26 cellular contexts compared by ENCODE assay signal in the genomic region with DNA sequence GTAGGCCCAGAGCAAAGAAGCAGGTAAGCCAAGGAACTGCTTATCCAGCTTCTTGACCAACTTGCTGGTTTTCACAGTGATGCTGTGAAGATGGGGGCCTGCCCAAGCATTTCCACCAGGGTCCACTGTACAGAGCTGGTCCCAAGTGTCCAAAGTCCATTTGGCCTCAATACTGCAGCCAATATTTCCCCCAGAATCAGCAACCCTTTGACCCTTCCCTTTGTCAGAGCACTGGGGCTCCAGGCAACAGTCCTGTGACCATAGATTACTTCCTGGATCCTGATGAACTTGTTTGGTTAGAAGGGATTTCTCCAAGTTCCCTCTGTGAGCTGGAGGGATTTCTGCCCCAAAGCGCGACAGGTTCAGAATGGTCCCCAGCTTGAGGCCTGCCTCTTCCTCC. TPM values are rescaled to one million over a fixed set of nuclear protein-coding genes. Genes with fewer than 3 reads are reported as not detected.
"Had no signal": no experiment of that assay in that cellular context is flagged by ENCODE, and none has a peak within 500 bp of the region (broad histone marks: within the 10 kb centered on the region; RNA-seq: fewer than 3 reads in every experiment).

No MANE protein-coding gene starts in this region.

- H3K9me3 Mint-ChIP-seq: dendritic cell treated with granulocyte-macrophage colony-stimulating factor and Interleukin-4, amounts not matched to agents 40 ng/mL and 50 ng/mL, for 4 days; endodermal cell; memory B cell; naive B cell; natural killer cell treated with Interleukin-12 subunit alpha and Interleukin-12 subunit beta and Interleukin-15 and Interleukin-18, amount 100 ng/mL, for 72 hours; neural crest cell; stimulated activated naive B cell treated with anti-CD40 and anti-IgM and Interleukin-4, amounts not matched to agents 10 μg/mL and 1 μg/mL and 100 μg/mL, for 72 hours; stimulated activated naive CD8-positive, alpha-beta T cell treated with anti-CD3 and anti-CD28 coated beads, Interleukin-15, Interleukin-2, amounts not matched to agents 100 ng/mL and 50 ng/mL, for 24 hours had no signal

- H3K27ac Mint-ChIP-seq: dendritic cell treated with granulocyte-macrophage colony-stimulating factor and Interleukin-4, amounts not matched to agents 40 ng/mL and 50 ng/mL, for 4 days; endodermal cell; memory B cell; natural killer cell treated with Interleukin-12 subunit alpha and Interleukin-12 subunit beta and Interleukin-15 and Interleukin-18, amount 100 ng/mL, for 72 hours; stimulated activated naive CD8-positive, alpha-beta T cell treated with anti-CD3 and anti-CD28 coated beads, Interleukin-15, Interleukin-2, amounts not matched to agents 100 ng/mL and 50 ng/mL, for 24 hours had no signal

- H3K27me3 Mint-ChIP-seq: dendritic cell treated with granulocyte-macrophage colony-stimulating factor and Interleukin-4, amounts not matched to agents 40 ng/mL and 50 ng/mL, for 4 days; memory B cell; naive B cell; natural killer cell treated with Interleukin-12 subunit alpha and Interleukin-12 subunit beta and Interleukin-15 and Interleukin-18, amount 100 ng/mL, for 72 hours; stimulated activated naive B cell treated with anti-CD40 and anti-IgM and Interleukin-4, amounts not matched to agents 10 μg/mL and 1 μg/mL and 100 μg/mL, for 72 hours; stimulated activated naive CD8-positive, alpha-beta T cell treated with anti-CD3 and anti-CD28 coated beads, Interleukin-15, Interleukin-2, amounts not matched to agents 100 ng/mL and 50 ng/mL, for 24 hours had no signal

- H3K36me3 Mint-ChIP-seq: natural killer cell treated with Interleukin-12 subunit alpha and Interleukin-12 subunit beta and Interleukin-15 and Interleukin-18, amount 100 ng/mL, for 72 hours had no signal

- H3K9me3 ChIP-seq: colonic mucosa, esophagus muscularis mucosa, gastroesophageal sphincter, heart left ventricle, prostate gland, right atrium auricular region, sigmoid colon, transverse colon, upper lobe of right lung, uterus had no signal

- H3K27ac ChIP-seq: colonic mucosa, esophagus muscularis mucosa, foreskin keratinocyte, heart left ventricle, hepatocyte, parathyroid adenoma, prostate gland, right atrium auricular region, sigmoid colon, transverse colon, upper lobe of right lung, uterus had no signal

- H3K36me3 ChIP-seq: colonic mucosa, prostate gland, uterus had no signal

- ATAC-seq: gastroesophageal sphincter; heart left ventricle; left cardiac atrium; left ventricle myocardium superior; natural killer cell treated with Interleukin-12 subunit alpha and Interleukin-12 subunit beta and Interleukin-15 and Interleukin-18, amount 100 ng/mL, for 72 hours; stimulated activated naive B cell treated with anti-CD40 and anti-IgM and Interleukin-4, amounts not matched to agents 10 μg/mL and 1 μg/mL and 100 μg/mL, for 72 hours; upper lobe of right lung had no signal

- H3K27me3 ChIP-seq: colonic mucosa, esophagus muscularis mucosa, foreskin keratinocyte, gastroesophageal sphincter, heart left ventricle, hepatocyte, right atrium auricular region, sigmoid colon, transverse colon, upper lobe of right lung, uterus had no signal

- H3K4me3 Mint-ChIP-seq: dendritic cell treated with granulocyte-macrophage colony-stimulating factor and Interleukin-4, amounts not matched to agents 40 ng/mL and 50 ng/mL, for 4 days; endodermal cell; memory B cell; natural killer cell treated with Interleukin-12 subunit alpha and Interleukin-12 subunit beta and Interleukin-15 and Interleukin-18, amount 100 ng/mL, for 72 hours; neural crest cell; stimulated activated naive B cell treated with anti-CD40 and anti-IgM and Interleukin-4, amounts not matched to agents 10 μg/mL and 1 μg/mL and 100 μg/mL, for 72 hours; stimulated activated naive CD8-positive, alpha-beta T cell treated with anti-CD3 and anti-CD28 coated beads, Interleukin-15, Interleukin-2, amounts not matched to agents 100 ng/mL and 50 ng/mL, for 24 hours had no signal

- DNase-seq: colonic mucosa; effector CD8-positive, alpha-beta T cell; endodermal cell; heart left ventricle; left cardiac atrium; left ventricle myocardium superior; naive B cell; stimulated activated CD4-positive, alpha-beta T cell treated with anti-CD3 and anti-CD28 coated beads, Interleukin-4, amount 100 ng/mL, for 4 hours; stimulated activated naive B cell treated with anti-CD40 and anti-IgM and Interleukin-4, amounts not matched to agents 10 μg/mL and 1 μg/mL and 100 μg/mL, for 72 hours; transverse colon; upper lobe of right lung; uterus had no signal

- H3K4me3 ChIP-seq: colonic mucosa, esophagus muscularis mucosa, gastroesophageal sphincter, heart left ventricle, hepatocyte, lung, prostate gland, right atrium auricular region, sigmoid colon, transverse colon, upper lobe of right lung, uterus had no signal

- H3K4me1 ChIP-seq: colonic mucosa, parathyroid adenoma, prostate gland, right atrium auricular region, sigmoid colon, upper lobe of right lung, uterus had no signal

RNA-seq across cellular contexts. Expression of gene FAXDC2, which starts 26.3 kb away (rescaled TPM):
- total RNA-seq: natural killer cell treated with Interleukin-12 subunit alpha and Interleukin-12 subunit beta and Interleukin-15 and Interleukin-18, amount 100 ng/mL, for 72 hours had no signal
